In the genomic region with DNA sequence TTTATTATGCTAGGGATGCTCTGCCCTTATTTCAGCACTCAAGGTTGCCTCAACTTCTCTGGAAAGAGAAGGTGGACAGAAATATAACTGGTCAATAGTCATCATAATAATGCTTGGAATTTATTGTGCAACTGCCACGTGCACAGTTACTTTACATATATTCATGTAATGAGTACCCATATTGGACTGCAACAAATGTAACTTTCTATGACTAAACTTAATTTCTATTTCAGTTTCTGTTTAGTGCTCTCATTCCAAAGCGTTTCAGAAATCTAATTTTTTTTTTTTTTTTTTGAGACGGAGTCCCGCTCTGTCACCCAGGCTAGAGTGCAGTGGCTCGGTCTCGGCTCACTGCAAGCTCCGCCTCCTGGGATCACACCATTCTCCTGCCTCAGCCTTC, we compare ENCODE assay signal across 1 cellular context.
A peak's percentile ranks its signal among the peaks of the same experiment; 100 is the strongest.
TF ChIP-seq lines count a peak whose summit lies in the region.

No MANE protein-coding gene starts in this region.

TF ChIP-seq in K562, 482 proteins besides CTCF, POLR2A, EP300 and RAD21 (continued from another document):
- no peak for TF ChIP-seq RERE (CRISPR knock-in tag; IDR thresholded peaks at IDR 0.05; ENCODE audit: borderline replicate concordance)
- TF ChIP-seq CEBPG (CRISPR knock-in tag; IDR thresholded peaks at IDR 0.05): no peak
- TF ChIP-seq CEBPG (tag; conservative IDR thresholded peaks at IDR 0.05 in 1 of 2, IDR thresholded peaks at IDR 0.05 in 1 of 2): 0 out of 4 replicates have a peak, but pooled peaks of 1 of the 2 experiments have one; percentile 11
- no peak for TF ChIP-seq GMEB1 (CRISPR knock-in tag; IDR thresholded peaks at IDR 0.05)
- TF ChIP-seq ELF2 (CRISPR knock-in tag; IDR thresholded peaks at IDR 0.05): no peak
